ENCODE assay signal across 8 cellular contexts in the genomic region with DNA sequence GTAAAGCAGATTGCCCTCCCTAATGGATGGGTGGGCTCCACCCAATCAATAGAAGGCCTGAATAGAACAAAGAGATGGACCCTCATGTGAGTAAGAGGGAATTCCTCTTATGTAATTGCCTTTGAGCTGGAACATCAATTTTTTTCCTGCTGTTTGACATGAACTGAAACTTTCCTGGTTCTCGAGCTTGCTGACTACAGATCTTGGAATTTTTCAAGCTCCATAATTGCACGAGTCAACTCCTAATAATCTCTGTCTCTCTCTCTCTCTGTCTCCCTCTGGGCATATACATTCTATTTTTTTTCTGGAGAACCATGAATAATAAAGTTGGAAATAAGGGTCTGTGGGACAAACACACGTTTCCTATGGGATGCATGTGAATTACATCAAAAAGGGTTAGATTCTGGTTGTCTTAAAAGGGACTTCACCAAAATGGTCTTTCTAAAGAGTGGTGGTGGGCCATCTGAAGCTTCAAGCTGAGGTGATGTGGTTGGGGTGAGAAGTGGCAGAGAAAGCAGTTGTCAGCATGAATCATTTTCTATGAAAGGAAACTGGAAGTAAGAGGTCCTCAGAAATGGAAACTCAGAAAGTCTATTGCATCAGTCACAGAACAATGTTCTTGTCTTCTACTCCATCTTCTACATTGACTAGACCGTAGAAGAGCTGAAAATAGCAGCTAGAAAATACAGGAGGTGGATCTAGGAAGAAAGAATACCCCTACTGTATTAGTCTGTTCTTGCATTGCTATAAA. TPM values are rescaled to one million over a fixed set of nuclear protein-coding genes. Genes with fewer than 3 reads are reported as not detected.
DNase-seq lines count a peak whose midpoint lies in the region; ATAC-seq and TF ChIP-seq lines count a peak whose summit lies in the region.

No MANE protein-coding gene starts in this region.

- no peaks in the 10 kb centered on the region for H3K4me1 ChIP-seq in BE2C
- no peaks in the 10 kb centered on the region for H3K4me1 ChIP-seq in CD8-positive, alpha-beta T cell (ENCODE audit: insufficient read depth, low read length)
- no peaks in the 10 kb centered on the region for H3K4me1 ChIP-seq in effector memory CD4-positive, alpha-beta T cell (ENCODE audit: control insufficient read depth, insufficient read depth, low read length, poor library complexity, severe bottlenecking)

- no peak overlapping the region for H3K27ac ChIP-seq in CD8-positive, alpha-beta T cell (ENCODE audit: low read depth, low read length)
- H3K27ac ChIP-seq in effector memory CD4-positive, alpha-beta T cell (ENCODE audit: insufficient read depth, low read length, poor library complexity, severe bottlenecking): no peak overlapping the region

- peak; percentile 94 for ATAC-seq in GM18867 (IDR thresholded peaks at IDR 0.05; ENCODE audit: unreplicated experiment)
- peak; percentile 85 for ATAC-seq in HG02885 (IDR thresholded peaks at IDR 0.05; ENCODE audit: poor library complexity, unreplicated experiment)
- ATAC-seq in CD8-positive, alpha-beta T cell: no peak

- H3K9me3 Mint-ChIP-seq in T-helper 1 cell treated with Interleukin-12 subunit alpha and Interleukin-12 subunit beta and Interleukin-4 antibody, amounts not matched to agents 30 μg/mL and 1 μg/mL, for 36 hours: peaks cover 3% of the 10 kb centered on the region
- H3K9me3 Mint-ChIP-seq in neural crest cell: peaks cover 3% of the 10 kb centered on the region
- H3K9me3 Mint-ChIP-seq in CD8-positive, alpha-beta T cell: no peaks in the 10 kb centered on the region

- no peaks in the 10 kb centered on the region for H3K36me3 ChIP-seq in BE2C
- no peaks in the 10 kb centered on the region for H3K36me3 ChIP-seq in CD8-positive, alpha-beta T cell (ENCODE audit: insufficient read depth, low read length)
- H3K36me3 ChIP-seq in effector memory CD4-positive, alpha-beta T cell (ENCODE audit: control insufficient read depth, insufficient read depth, low read length): no peaks in the 10 kb centered on the region

- H3K9me3 ChIP-seq in BE2C: no peaks in the 10 kb centered on the region
- no peaks in the 10 kb centered on the region for H3K9me3 ChIP-seq in CD8-positive, alpha-beta T cell (ENCODE audit: low read length)
- no peaks in the 10 kb centered on the region for H3K9me3 ChIP-seq in effector memory CD4-positive, alpha-beta T cell (ENCODE audit: control insufficient read depth, low read length)

- peaks cover 25% of the 10 kb centered on the region for H3K4me1 Mint-ChIP-seq in T-helper 1 cell treated with Interleukin-12 subunit alpha and Interleukin-12 subunit beta and Interleukin-4 antibody, amounts not matched to agents 30 μg/mL and 1 μg/mL, for 36 hours (ENCODE audit: low read depth)
- H3K4me1 Mint-ChIP-seq in neural crest cell: peaks cover 27% of the 10 kb centered on the region
- H3K4me1 Mint-ChIP-seq in CD8-positive, alpha-beta T cell (ENCODE audit: low read depth): peaks cover 7% of the 10 kb centered on the region

- CTCF ChIA-PET in CD8-positive, alpha-beta T cell (lab: Charles Lee): interaction anchor here (0.5 to 0.9 kb wide), 2 partner anchors 13 to 81 kb away, joined by 3 to 5 read pairs; no protein-coding TSS in a partner anchor

- H3K27me3 Mint-ChIP-seq in T-helper 1 cell treated with Interleukin-12 subunit alpha and Interleukin-12 subunit beta and Interleukin-4 antibody, amounts not matched to agents 30 μg/mL and 1 μg/mL, for 36 hours (ENCODE audit: low read depth): no peaks in the 10 kb centered on the region
- no peaks in the 10 kb centered on the region for H3K27me3 Mint-ChIP-seq in neural crest cell (ENCODE audit: low read depth)
- no peaks in the 10 kb centered on the region for H3K27me3 Mint-ChIP-seq in CD8-positive, alpha-beta T cell (ENCODE audit: low read depth)

- TF ChIP-seq CTCF in neural crest cell (conservative IDR thresholded peaks at IDR 0.05) (no peak), BE2C (IDR thresholded peaks at IDR 0.05; ENCODE audit: low read depth, low read length) (no peak)
- no peak for TF ChIP-seq CTCF in CD8-positive, alpha-beta T cell (IDR thresholded peaks at IDR 0.05)

- H3K4me3 ChIP-seq in BE2C (ENCODE audit: low read depth, low read length): no peak overlapping the region
- no peak overlapping the region for H3K4me3 ChIP-seq in CD8-positive, alpha-beta T cell (ENCODE audit: low read depth, low read length)
- no peak overlapping the region for H3K4me3 ChIP-seq in effector memory CD4-positive, alpha-beta T cell (ENCODE audit: insufficient read depth, low read depth, low read length, poor library complexity, severe bottlenecking)

- peak overlapping the region; percentile 71 for H3K4me3 Mint-ChIP-seq in T-helper 1 cell treated with Interleukin-12 subunit alpha and Interleukin-12 subunit beta and Interleukin-4 antibody, amounts not matched to agents 30 μg/mL and 1 μg/mL, for 36 hours
- H3K4me3 Mint-ChIP-seq in neural crest cell: no peak overlapping the region
- no peak overlapping the region for H3K4me3 Mint-ChIP-seq in CD8-positive, alpha-beta T cell

- peaks cover 12% of the 10 kb centered on the region for H3K36me3 Mint-ChIP-seq in T-helper 1 cell treated with Interleukin-12 subunit alpha and Interleukin-12 subunit beta and Interleukin-4 antibody, amounts not matched to agents 30 μg/mL and 1 μg/mL, for 36 hours (ENCODE audit: low read depth)
- H3K36me3 Mint-ChIP-seq in neural crest cell (ENCODE audit: low read depth): no peaks in the 10 kb centered on the region
- H3K36me3 Mint-ChIP-seq in CD8-positive, alpha-beta T cell: no peaks in the 10 kb centered on the region

- intact Hi-C loops in CD8-positive, alpha-beta T cell (cut with DNase I, micrococcal nuclease): no loop called here

- H3K27me3 ChIP-seq in BE2C: peaks cover 37% of the 10 kb centered on the region
- H3K27me3 ChIP-seq in CD8-positive, alpha-beta T cell (ENCODE audit: insufficient read depth, low read length): no peaks in the 10 kb centered on the region
- no peaks in the 10 kb centered on the region for H3K27me3 ChIP-seq in effector memory CD4-positive, alpha-beta T cell (replicated peaks; ENCODE audit: control insufficient read depth, insufficient read depth, low read length, poor library complexity, severe bottlenecking)

- no peak for DNase-seq in neural crest cell (ENCODE audit: low read depth, low spot score)
- no peak for DNase-seq in BE2C
- DNase-seq in activated CD8-positive, alpha-beta memory T cell treated with anti-CD3 and anti-CD28 coated beads for 24 hours: no peak
- no peak for DNase-seq in CD8-positive, alpha-beta T cell
- DNase-seq in effector memory CD4-positive, alpha-beta T cell: no peak

- peak overlapping the region; percentile 93 for H3K27ac Mint-ChIP-seq in T-helper 1 cell treated with Interleukin-12 subunit alpha and Interleukin-12 subunit beta and Interleukin-4 antibody, amounts not matched to agents 30 μg/mL and 1 μg/mL, for 36 hours
- peak overlapping the region; percentile 28 for H3K27ac Mint-ChIP-seq in neural crest cell (ENCODE audit: unreplicated experiment)
- H3K27ac Mint-ChIP-seq in CD8-positive, alpha-beta T cell: no peak overlapping the region

- POLR2A ChIA-PET in CD8-positive, alpha-beta T cell (lab: Charles Lee): no interaction called here

RNA-seq across cellular contexts. Expression of a gene that starts 47.0 kb away (rescaled TPM):
- 28.1 and 29.3 TPM in 2 replicates for total RNA-seq in neural crest cell
- polyA plus RNA-seq in BE2C (2012; ENCODE audit: insufficient read depth, insufficient read length, low read depth): 0.20 TPM
- total RNA-seq in CD8-positive, alpha-beta T cell: 1 to 10 TPM; 2.2 to 3.2 TPM

RNA-seq across cellular contexts. Expression of a gene that starts 51.3 kb away (rescaled TPM):
- 38.3 and 42.2 TPM in 2 replicates for total RNA-seq in neural crest cell
- 27.9 TPM for polyA plus RNA-seq in BE2C (2012; ENCODE audit: insufficient read depth, insufficient read length, low read depth)
- 100 to 1,000 TPM; 139 to 145 TPM for total RNA-seq in CD8-positive, alpha-beta T cell
